36 cellular contexts compared by ENCODE assay signal in the genomic region with DNA sequence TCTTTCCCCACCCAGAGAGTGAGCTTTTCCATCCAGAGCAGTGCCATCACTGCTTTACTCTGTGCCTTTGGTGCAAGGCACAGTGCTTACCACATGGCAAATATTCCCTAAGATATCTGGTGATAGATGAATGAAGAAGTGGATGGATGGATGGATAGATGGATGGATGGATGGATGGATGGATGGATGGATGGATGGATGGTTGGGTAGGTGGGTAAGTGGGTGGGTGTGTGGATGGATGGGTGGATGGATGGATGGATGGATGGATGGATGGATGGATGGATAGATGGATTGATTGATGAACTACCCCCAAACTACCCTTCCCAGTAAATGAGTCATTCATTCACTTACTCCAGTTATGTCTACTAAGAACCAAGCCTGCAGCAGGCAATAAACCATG.
"Had no signal": no experiment of that assay in that cellular context is flagged by ENCODE, and none has a peak within 500 bp of the region (broad histone marks: within the 10 kb centered on the region; RNA-seq: fewer than 3 reads in every experiment).

No MANE protein-coding gene starts in this region.

- H3K27me3 ChIP-seq: MG63 had no signal

- DNase-seq: Karpas-422, Kasumi-1, MG63, MM.1S, MV-4-11, NCI-H1048, NCI-H1092, NCI-H1092 treated with DMSO at 0.1 percent for 48 hours, NCI-H1105, NCI-H1105 treated with DMSO at 0.1 percent for 48 hours, NCI-H1417, NCI-H1417 treated with DMSO at 0.1 percent for 48 hours, NCI-H1436, NCI-H1436 treated with DMSO at 0.1 percent for 48 hours, NCI-H146, NCI-H1694, NCI-H1694 treated with DMSO at 0.1 percent for 48 hours, NCI-H187, NCI-H187 treated with DMSO at 0.1 percent for 48 hours, NCI-H1930, NCI-H2029, NCI-H2029 treated with DMSO at 0.1 percent for 48 hours, NCI-H2081, NCI-H2081 treated with DMSO at 0.1 percent for 48 hours, NCI-H2107, NCI-H2171, NCI-H2171 treated with DMSO at 0.1 percent for 48 hours, NCI-H226, NCI-H345, NCI-H446, NCI-H446 treated with DMSO at 0.1 percent for 48 hours, NCI-H510A, NCI-H510A treated with DMSO at 0.1 percent for 48 hours, NCI-H524, NCI-H524 treated with DMSO at 0.1 percent for 48 hours, NCI-H526 had no signal

- H3K4me3 ChIP-seq: MG63 had no signal

- H3K9me3 ChIP-seq: MG63 had no signal

- H3K36me3 ChIP-seq: MG63 had no signal
